ENCODE assay signal across 16 cellular contexts in the genomic region with DNA sequence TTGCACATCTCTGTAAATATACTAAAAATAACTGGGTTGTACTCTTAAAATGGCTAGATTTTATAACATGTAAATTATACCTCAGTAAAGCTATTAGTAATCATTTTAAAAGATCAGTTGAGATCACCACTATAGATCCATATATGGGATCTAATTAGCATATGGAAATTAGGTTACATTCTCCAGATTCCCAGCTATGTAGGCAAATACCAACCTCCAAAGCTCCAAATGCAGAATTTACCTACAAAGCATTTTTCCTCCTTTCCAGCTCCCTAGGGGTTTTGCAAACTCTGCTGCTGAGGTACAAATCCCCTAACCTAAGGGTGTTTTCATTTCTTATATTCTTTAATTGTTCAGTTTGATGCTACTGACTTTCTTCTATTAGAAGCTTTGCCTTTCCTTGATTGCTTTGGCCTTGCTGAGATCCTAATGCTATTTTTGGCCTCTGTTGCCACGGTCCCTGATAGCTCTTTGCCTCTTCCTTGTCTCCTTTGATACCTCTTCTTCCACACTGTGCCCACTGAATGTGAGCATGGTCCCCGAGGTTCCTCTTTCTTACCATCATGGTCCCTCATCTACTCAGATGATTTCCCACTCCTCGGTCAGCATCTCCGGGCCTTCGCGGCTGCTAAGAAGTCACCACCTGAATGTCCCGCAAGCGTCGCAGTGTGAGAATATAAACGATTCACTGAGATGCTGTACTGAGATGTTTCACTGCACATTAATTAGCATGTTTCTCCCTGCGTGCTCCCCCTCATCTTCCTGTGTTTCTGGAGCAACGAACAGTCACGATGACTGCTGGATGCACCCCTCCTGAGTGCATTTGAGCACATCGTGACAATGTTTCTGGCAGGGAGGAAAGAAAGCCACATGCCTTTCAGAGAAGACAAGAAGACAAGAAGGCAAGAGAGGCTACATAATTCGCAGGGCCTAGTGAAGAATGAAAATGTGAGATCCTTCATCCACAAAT.
"Had no signal": no experiment of that assay in that cellular context is flagged by ENCODE, and none has a peak within 500 bp of the region (broad histone marks: within the 10 kb centered on the region; RNA-seq: fewer than 3 reads in every experiment).

No MANE protein-coding gene starts in this region.

- H3K36me3 ChIP-seq: spleen, suprapubic skin, upper lobe of left lung had no signal

- FAIRE-seq: bronchial epithelial cell, endometrium had no signal

- H3K4me1 ChIP-seq: spleen had no signal

- H3K27me3 ChIP-seq: spleen, suprapubic skin, upper lobe of left lung had no signal

- DNase-seq: activated CD4-positive, alpha-beta T cell treated with anti-CD3 and anti-CD28 coated beads, Interleukin-2, amount 50 U/mL, for 4 hours; activated CD4-positive, CD25-positive, alpha-beta regulatory T cell; activated gamma-delta T cell treated with Interleukin-2 at 50 U/mL for 16 hours; activated naive CD8-positive, alpha-beta T cell treated with anti-CD3 and anti-CD28 coated beads, Interleukin-2, amount 10 ng/mL, durations not matched to agents 7 days and 5 days; activated T-cell treated with anti-CD3 and anti-CD28 coated beads, Interleukin-2, amount 50 U/mL, for 48 hours; aorta; immature natural killer cell; left colon; occipital lobe; spleen; stimulated activated CD4-positive, alpha-beta T cell treated with anti-CD3 and anti-CD28 coated beads, Interleukin-1b, Interleukin-23, amount 100 ng/mL, for 48 hours; stimulated activated naive CD4-positive, alpha-beta T cell treated with Interleukin-2 at 50 U/mL for 16 hours; upper lobe of left lung had no signal

- H3K27ac ChIP-seq: spleen, suprapubic skin, upper lobe of left lung had no signal

- H3K4me3 ChIP-seq: spleen, suprapubic skin, upper lobe of left lung had no signal
